11 cellular contexts compared by ENCODE assay signal in genomic region chr17:59669411-59669810, GRCh38. TPM values are rescaled to one million over a fixed set of nuclear protein-coding genes. Genes with fewer than 3 reads are reported as not detected.
A peak's percentile ranks its signal among the peaks of the same experiment; 100 is the strongest.
DNase-seq lines count a peak whose midpoint lies in the region; ATAC-seq, FAIRE-seq and TF ChIP-seq lines count a peak whose summit lies in the region.
"Had no signal": no experiment of that assay in that cellular context is flagged by ENCODE, and none has a peak within 500 bp of the region (broad histone marks: within the 10 kb centered on the region; RNA-seq: fewer than 3 reads in every experiment).

No MANE protein-coding gene starts in this region.

- peaks cover 85 to 99% (median 94%) of the 10 kb centered on the region in 11 experiments for H3K36me3 ChIP-seq in BLaER1 treated with 17β-estradiol and CSF1 and Interleukin-3, amounts not matched to agents 10 nM and 100 nM
- H3K36me3 ChIP-seq in mucosa of descending colon (ENCODE audit: low read depth): no peaks in the 10 kb centered on the region
- H3K36me3 ChIP-seq in OCI-LY7 (ENCODE audit: insufficient read depth, low read length): peaks cover 96% of the 10 kb centered on the region

- peak overlapping the region; percentile 6 for H3K27ac Mint-ChIP-seq in activated T-helper 1 cell treated with anti-CD3 and anti-CD28 coated beads, Interleukin-12 subunit alpha, Interleukin-12 subunit beta, Interleukin-2, Interleukin-4 antibody, amounts not matched to agents 30 ng/mL and 10 ng/mL and 1 ng/mL, durations not matched to agents 14 hours and 24 hours and 36 hours

- intact Hi-C loops in activated T-helper 1 cell treated with anti-CD3 and anti-CD28 coated beads, Interleukin-12 subunit alpha, Interleukin-12 subunit beta, Interleukin-2, Interleukin-4 antibody, amounts not matched to agents 30 ng/mL and 10 ng/mL and 1 ng/mL, durations not matched to agents 14 hours and 24 hours and 36 hours (cut with micrococcal nuclease): no loop called here
- intact Hi-C loops in mucosa of descending colon (cut with DNase I, micrococcal nuclease): no loop called here
- intact Hi-C loops in OCI-LY7 (cut with micrococcal nuclease; ENCODE audit: unreplicated experiment): no loop called here

- no peak for TF ChIP-seq POLR2A in H54 (IDR thresholded peaks at IDR 0.05; ENCODE audit: low read depth, low read length)

- peak overlapping the region in 10 of 11 experiments; percentile 8 to 61 (median 38); a peak in 13 of 22 replicates for H3K27ac ChIP-seq in BLaER1 treated with 17β-estradiol and CSF1 and Interleukin-3, amounts not matched to agents 10 nM and 100 nM
- H3K27ac ChIP-seq in OCI-LY7 (ENCODE audit: low read depth, low read length, poor library complexity, severe bottlenecking): no peak overlapping the region

- H3K4me1 ChIP-seq in BLaER1 treated with 17β-estradiol and CSF1 and Interleukin-3, amounts not matched to agents 10 nM and 100 nM: peaks cover 21 to 91% (median 32%) of the 10 kb centered on the region in 10 experiments
- H3K4me1 ChIP-seq in mucosa of descending colon (ENCODE audit: low read depth) (peaks cover 70% of the 10 kb centered on the region), OCI-LY7 (ENCODE audit: insufficient read depth, low read length, poor library complexity, severe bottlenecking) (no peaks in the 10 kb centered on the region)

- FAIRE-seq in H54 (lab: Jason Lieb, UNC): peak; percentile 61

- H3K79me2 ChIP-seq in OCI-LY7 (ENCODE audit: insufficient read depth, low read depth, low read length): peaks cover 2% of the 10 kb centered on the region; the same call in 1 of the 2 replicates

- ATAC-seq in mucosa of descending colon: peak; percentile 76
- ATAC-seq in GM18519 (IDR thresholded peaks at IDR 0.05; ENCODE audit: low FRiP score, unreplicated experiment): no peak

- peak overlapping the region; percentile 9 to 81 (median 59); a peak in 19 of 22 replicates for H3K4me2 ChIP-seq in BLaER1 treated with 17β-estradiol and CSF1 and Interleukin-3, amounts not matched to agents 10 nM and 100 nM
- no peak overlapping the region for H3K4me2 ChIP-seq in OCI-LY7 (ENCODE audit: low read length)

- H3K9me3 Mint-ChIP-seq in activated T-helper 1 cell treated with anti-CD3 and anti-CD28 coated beads, Interleukin-12 subunit alpha, Interleukin-12 subunit beta, Interleukin-2, Interleukin-4 antibody, amounts not matched to agents 30 ng/mL and 10 ng/mL and 1 ng/mL, durations not matched to agents 14 hours and 24 hours and 36 hours: no peaks in the 10 kb centered on the region
- H3K9me3 Mint-ChIP-seq: T-helper 2 cell treated with Interferon-gamma antibody and Interleukin-4, amounts not matched to agents 5 μg/mL and 100 μg/mL, for 36 hours had no signal

- BruUV-seq in OCI-LY7 (replicated peaks; lab: Mats Ljungman, UMichigan): no TSS peak

- H2AFZ ChIP-seq in OCI-LY7 (ENCODE audit: low read length): no peak overlapping the region

- H3K9ac ChIP-seq in BLaER1 treated with 17β-estradiol and CSF1 and Interleukin-3, amounts not matched to agents 10 nM and 100 nM: peak overlapping the region in 1 of 11 experiments; percentile 50; a peak in 1 of 22 replicates

- H3K27me3 ChIP-seq in BLaER1 treated with 17β-estradiol and CSF1 and Interleukin-3, amounts not matched to agents 10 nM and 100 nM: no peaks in the 10 kb centered on the region

- peaks cover 0 to 100% (median 19%) of the 10 kb centered on the region in 11 experiments; a peak in 14 of 22 replicates for H4K20me1 ChIP-seq in BLaER1 treated with 17β-estradiol and CSF1 and Interleukin-3, amounts not matched to agents 10 nM and 100 nM
- 0 out of 2 replicates have a peak, but pooled peaks cover 9% of the 10 kb centered on the region for H4K20me1 ChIP-seq in OCI-LY7 (ENCODE audit: insufficient read depth, low read length)

- no peak for TF ChIP-seq CTCF in mucosa of descending colon (IDR thresholded peaks at IDR 0.05)
- no peak for TF ChIP-seq CTCF in OCI-LY7 (conservative IDR thresholded peaks at IDR 0.05; ENCODE audit: low read length)

- H3K4me3 ChIP-seq in BLaER1 treated with 17β-estradiol and CSF1 and Interleukin-3, amounts not matched to agents 10 nM and 100 nM: peak overlapping the region in 1 of 10 experiments; percentile 25; a peak in 2 of 20 replicates
- no peak overlapping the region for H3K4me3 ChIP-seq in mucosa of descending colon
- no peak overlapping the region for H3K4me3 ChIP-seq in OCI-LY7 (ENCODE audit: low read depth, low read length, poor library complexity, severe bottlenecking)

- no peaks in the 10 kb centered on the region for H3K27me3 Mint-ChIP-seq in activated T-helper 1 cell treated with anti-CD3 and anti-CD28 coated beads, Interleukin-12 subunit alpha, Interleukin-12 subunit beta, Interleukin-2, Interleukin-4 antibody, amounts not matched to agents 30 ng/mL and 10 ng/mL and 1 ng/mL, durations not matched to agents 14 hours and 24 hours and 36 hours (ENCODE audit: insufficient read depth)

- POLR2A ChIA-PET in OCI-LY7 (lab: Charles Lee): interaction anchor here (0.6 to 2.9 kb wide), 6 partner anchors 9 to 48 kb away, joined by 3 to 16 read pairs (median 6); partner anchors contain the start of gene VMP1

- H3K9me2 ChIP-seq in OCI-LY7 (ENCODE audit: insufficient read depth, low read length): no peaks in the 10 kb centered on the region

- no peaks in the 10 kb centered on the region for H3K9me3 ChIP-seq in BLaER1 treated with 17β-estradiol and CSF1 and Interleukin-3, amounts not matched to agents 10 nM and 100 nM (replicated peaks in 1 of 11)
- H3K9me3 ChIP-seq in mucosa of descending colon (no peaks in the 10 kb centered on the region), OCI-LY7 (ENCODE audit: low read length) (no peaks in the 10 kb centered on the region)
- H3K9me3 ChIP-seq: Caco-2 had no signal

- H3K4me3 Mint-ChIP-seq in activated T-helper 1 cell treated with anti-CD3 and anti-CD28 coated beads, Interleukin-12 subunit alpha, Interleukin-12 subunit beta, Interleukin-2, Interleukin-4 antibody, amounts not matched to agents 30 ng/mL and 10 ng/mL and 1 ng/mL, durations not matched to agents 14 hours and 24 hours and 36 hours: no peak overlapping the region
- H3K4me3 Mint-ChIP-seq: T-helper 2 cell treated with Interferon-gamma antibody and Interleukin-4, amounts not matched to agents 5 μg/mL and 100 μg/mL, for 36 hours had no signal

- DNase-seq in H54 (ENCODE audit: insufficient read length, low spot score): no peak
- DNase-seq in activated T-helper 1 cell treated with anti-CD3 and anti-CD28 coated beads, Interleukin-12 subunit alpha, Interleukin-12 subunit beta, Interleukin-2, Interleukin-4 antibody, amounts not matched to agents 30 ng/mL and 10 ng/mL and 1 ng/mL, durations not matched to agents 14 hours and 24 hours and 36 hours (ENCODE audit: low spot score): no peak
- no peak for DNase-seq in mucosa of descending colon
- no peak for DNase-seq in anterior cingulate cortex (lab: John Stamatoyannopoulos, UW)
- DNase-seq in RPMI8226: no peak
- no peak for DNase-seq in OCI-LY7 (ENCODE audit: low spot score)
- DNase-seq: Caco-2, NCI-H82 had no signal

- H3K4me1 Mint-ChIP-seq in activated T-helper 1 cell treated with anti-CD3 and anti-CD28 coated beads, Interleukin-12 subunit alpha, Interleukin-12 subunit beta, Interleukin-2, Interleukin-4 antibody, amounts not matched to agents 30 ng/mL and 10 ng/mL and 1 ng/mL, durations not matched to agents 14 hours and 24 hours and 36 hours (ENCODE audit: low read depth): peaks cover 28% of the 10 kb centered on the region

- peaks cover 39% of the 10 kb centered on the region for H3K36me3 Mint-ChIP-seq in activated T-helper 1 cell treated with anti-CD3 and anti-CD28 coated beads, Interleukin-12 subunit alpha, Interleukin-12 subunit beta, Interleukin-2, Interleukin-4 antibody, amounts not matched to agents 30 ng/mL and 10 ng/mL and 1 ng/mL, durations not matched to agents 14 hours and 24 hours and 36 hours (ENCODE audit: low read depth)

- CTCF ChIA-PET in OCI-LY7 (lab: Charles Lee; ENCODE audit: unreplicated experiment): no interaction called here

RNA-seq across cellular contexts. Expression of gene PTRH2, which starts 37.8 kb away (rescaled TPM):
- total RNA-seq in activated T-helper 1 cell treated with anti-CD3 and anti-CD28 coated beads, Interleukin-12 subunit alpha, Interleukin-12 subunit beta, Interleukin-2, Interleukin-4 antibody, amounts not matched to agents 30 ng/mL and 10 ng/mL and 1 ng/mL, durations not matched to agents 14 hours and 24 hours and 36 hours: 49.7 and 51.1 TPM in 2 replicates
- total RNA-seq in mucosa of descending colon (10 to 100 TPM; 17.0 to 20.4 (median 20.2) TPM), OCI-LY7 (2022) (25.7 and 34.5 TPM in 2 replicates)
- 27.0 and 33.6 TPM in 2 replicates for total RNA-seq in OCI-LY7 (2014; rRNA removed; shearing (Covaris generic))

RNA-seq across cellular contexts. Expression of gene VMP1, which starts 38.0 kb away (rescaled TPM):
- 357 and 374 TPM in 2 replicates for total RNA-seq in activated T-helper 1 cell treated with anti-CD3 and anti-CD28 coated beads, Interleukin-12 subunit alpha, Interleukin-12 subunit beta, Interleukin-2, Interleukin-4 antibody, amounts not matched to agents 30 ng/mL and 10 ng/mL and 1 ng/mL, durations not matched to agents 14 hours and 24 hours and 36 hours
- total RNA-seq in mucosa of descending colon (100 to 1,000 TPM; 257 to 361 (median 266) TPM), OCI-LY7 (2022) (38.0 and 41.9 TPM in 2 replicates)
- 29.2 and 35.8 TPM in 2 replicates for total RNA-seq in OCI-LY7 (2014; rRNA removed; shearing (Covaris generic))

RNA-seq across cellular contexts. Expression of gene CLTC, which starts 49.7 kb away (rescaled TPM):
- 176 and 186 TPM in 2 replicates for total RNA-seq in activated T-helper 1 cell treated with anti-CD3 and anti-CD28 coated beads, Interleukin-12 subunit alpha, Interleukin-12 subunit beta, Interleukin-2, Interleukin-4 antibody, amounts not matched to agents 30 ng/mL and 10 ng/mL and 1 ng/mL, durations not matched to agents 14 hours and 24 hours and 36 hours
- total RNA-seq in mucosa of descending colon (100 to 1,000 TPM; 264 to 306 (median 286) TPM), OCI-LY7 (2022) (214 and 227 TPM in 2 replicates)
- 123 and 155 TPM in 2 replicates for total RNA-seq in OCI-LY7 (2014; rRNA removed; shearing (Covaris generic))
